In the genomic region with DNA sequence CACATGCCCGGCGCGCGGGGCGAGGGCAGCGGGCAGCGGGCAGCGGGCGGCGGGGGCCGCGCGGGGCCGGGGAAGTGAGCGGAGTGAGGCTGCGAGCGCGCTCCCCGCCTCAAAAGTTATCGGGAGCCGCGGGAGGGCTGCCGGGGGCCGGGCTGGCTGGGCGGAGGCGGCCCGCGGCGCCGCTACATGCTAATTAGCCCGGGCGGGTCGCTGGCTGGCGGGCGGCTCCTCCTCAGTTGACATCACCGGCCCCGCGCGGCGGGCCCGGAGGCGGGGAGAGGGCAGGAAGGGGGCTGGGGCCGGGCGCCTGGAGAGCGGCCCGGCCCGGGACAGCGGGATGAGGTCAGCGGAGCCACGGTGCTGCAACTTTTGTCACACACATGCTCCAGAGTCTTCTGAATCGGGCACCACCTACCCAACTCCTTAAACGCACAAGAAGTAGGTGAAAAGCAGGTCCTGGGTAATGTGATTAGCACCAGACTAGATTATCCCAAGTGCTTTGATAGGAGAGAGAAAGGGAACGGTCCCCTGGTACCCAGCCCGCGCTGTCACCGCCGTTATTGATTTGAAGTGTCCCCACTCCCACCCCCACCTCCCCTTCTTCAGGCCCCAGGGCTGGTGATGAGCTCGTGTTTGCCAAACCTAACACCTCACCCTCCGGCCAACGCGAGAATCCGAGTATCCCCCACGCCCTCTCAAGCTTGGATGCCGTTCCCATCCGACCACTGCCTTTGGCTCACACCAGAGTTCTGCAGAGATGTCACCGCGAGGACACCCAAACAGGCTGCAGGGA, we compare ENCODE assay signal across 8 cellular contexts. TPM values are rescaled to one million over a fixed set of nuclear protein-coding genes. Genes with fewer than 3 reads are reported as not detected.
A peak's percentile ranks its signal among the peaks of the same experiment; 100 is the strongest.
DNase-seq lines count a peak whose midpoint lies in the region; ATAC-seq, FAIRE-seq and TF ChIP-seq lines count a peak whose summit lies in the region.

A gene with protein sequence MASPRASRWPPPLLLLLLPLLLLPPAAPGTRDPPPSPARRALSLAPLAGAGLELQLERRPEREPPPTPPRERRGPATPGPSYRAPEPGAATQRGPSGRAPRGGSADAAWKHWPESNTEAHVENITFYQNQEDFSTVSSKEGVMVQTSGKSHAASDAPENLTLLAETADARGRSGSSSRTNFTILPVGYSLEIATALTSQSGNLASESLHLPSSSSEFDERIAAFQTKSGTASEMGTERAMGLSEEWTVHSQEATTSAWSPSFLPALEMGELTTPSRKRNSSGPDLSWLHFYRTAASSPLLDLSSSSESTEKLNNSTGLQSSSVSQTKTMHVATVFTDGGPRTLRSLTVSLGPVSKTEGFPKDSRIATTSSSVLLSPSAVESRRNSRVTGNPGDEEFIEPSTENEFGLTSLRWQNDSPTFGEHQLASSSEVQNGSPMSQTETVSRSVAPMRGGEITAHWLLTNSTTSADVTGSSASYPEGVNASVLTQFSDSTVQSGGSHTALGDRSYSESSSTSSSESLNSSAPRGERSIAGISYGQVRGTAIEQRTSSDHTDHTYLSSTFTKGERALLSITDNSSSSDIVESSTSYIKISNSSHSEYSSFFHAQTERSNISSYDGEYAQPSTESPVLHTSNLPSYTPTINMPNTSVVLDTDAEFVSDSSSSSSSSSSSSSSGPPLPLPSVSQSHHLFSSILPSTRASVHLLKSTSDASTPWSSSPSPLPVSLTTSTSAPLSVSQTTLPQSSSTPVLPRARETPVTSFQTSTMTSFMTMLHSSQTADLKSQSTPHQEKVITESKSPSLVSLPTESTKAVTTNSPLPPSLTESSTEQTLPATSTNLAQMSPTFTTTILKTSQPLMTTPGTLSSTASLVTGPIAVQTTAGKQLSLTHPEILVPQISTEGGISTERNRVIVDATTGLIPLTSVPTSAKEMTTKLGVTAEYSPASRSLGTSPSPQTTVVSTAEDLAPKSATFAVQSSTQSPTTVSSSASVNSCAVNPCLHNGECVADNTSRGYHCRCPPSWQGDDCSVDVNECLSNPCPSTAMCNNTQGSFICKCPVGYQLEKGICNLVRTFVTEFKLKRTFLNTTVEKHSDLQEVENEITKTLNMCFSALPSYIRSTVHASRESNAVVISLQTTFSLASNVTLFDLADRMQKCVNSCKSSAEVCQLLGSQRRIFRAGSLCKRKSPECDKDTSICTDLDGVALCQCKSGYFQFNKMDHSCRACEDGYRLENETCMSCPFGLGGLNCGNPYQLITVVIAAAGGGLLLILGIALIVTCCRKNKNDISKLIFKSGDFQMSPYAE (N-terminal part only) (minus strand): TSS at position 85 of the 793 bp plus-strand sequence. CDS start 107 bp downstream, outside the sequence.

- DNase-seq in GM12892 (ENCODE audit: insufficient read length): peak; percentile 89
- DNase-seq in NCI-H2171 (lab: John Stamatoyannopoulos, UW): peak; percentile 59
- peak; percentile 82 for DNase-seq in activated CD4-positive, alpha-beta memory T cell treated with anti-CD3 and anti-CD28 coated beads, Interleukin-2, amount 10 ng/mL, durations not matched to agents 7 days and 5 days
- DNase-seq in lower lobe of right lung: peak; percentile 91
- DNase-seq in stimulated activated CD4-positive, alpha-beta T cell treated with anti-CD3 and anti-CD28 coated beads, TNF-alpha, amount 100 ng/mL, for 24 hours (ENCODE audit: low read depth in 3 of 3): peak; percentile 32 to 77 (median 56)
- DNase-seq in cerebellar nuclear complex (lab: John Stamatoyannopoulos, UW): no peak

- H3K27ac ChIP-seq in duodenal mucosa (ENCODE audit: low read depth, low read length) (peak within 1 kb of the TSS; percentile 79), lower lobe of right lung (peak within 1 kb of the TSS; percentile 88)

- FAIRE-seq in GM12892 (lab: Jason Lieb, UNC): peak; percentile 97

- peak within 1 kb of the TSS; percentile 32 for H3K27ac Mint-ChIP-seq in activated CD4-positive, alpha-beta memory T cell treated with anti-CD3 and anti-CD28 coated beads, Interleukin-2, amount 10 ng/mL, durations not matched to agents 7 days and 5 days

- peak within 1 kb of the TSS; percentile 58 to 59 for H3K9ac ChIP-seq in duodenal mucosa (ENCODE audit: low read depth in 1 of 2, low read length in 2 of 2)

- H3K27me3 ChIP-seq in duodenal mucosa (ENCODE audit: control insufficient read depth in 1 of 2, insufficient read depth in 2 of 2, low read length in 2 of 2): peaks cover 8 to 15% of the 10 kb centered on the region in 2 donors
- H3K27me3 ChIP-seq in lower lobe of right lung (ENCODE audit: low read depth): no peaks in the 10 kb centered on the region

- H3K27me3 Mint-ChIP-seq in activated CD4-positive, alpha-beta memory T cell treated with anti-CD3 and anti-CD28 coated beads, Interleukin-2, amount 10 ng/mL, durations not matched to agents 7 days and 5 days: peaks cover 35% of the 10 kb centered on the region

- no peak for TF ChIP-seq CTCF in lower lobe of right lung (IDR thresholded peaks at IDR 0.05)

- peaks cover 42% of the 10 kb centered on the region for H3K4me1 Mint-ChIP-seq in activated CD4-positive, alpha-beta memory T cell treated with anti-CD3 and anti-CD28 coated beads, Interleukin-2, amount 10 ng/mL, durations not matched to agents 7 days and 5 days

- H3K4me3 Mint-ChIP-seq in activated CD4-positive, alpha-beta memory T cell treated with anti-CD3 and anti-CD28 coated beads, Interleukin-2, amount 10 ng/mL, durations not matched to agents 7 days and 5 days: peak within 1 kb of the TSS; percentile 84

- H3K4me3 ChIP-seq in duodenal mucosa (ENCODE audit: low read depth in 1 of 2, low read length in 2 of 2): peak within 1 kb of the TSS; percentile 85 to 86
- peak within 1 kb of the TSS; percentile 82 for H3K4me3 ChIP-seq in lower lobe of right lung

- CTCF ChIA-PET in activated CD4-positive, alpha-beta memory T cell treated with anti-CD3 and anti-CD28 coated beads, Interleukin-2, amount 10 ng/mL, durations not matched to agents 7 days and 5 days (lab: Charles Lee): no interaction called here

- POLR2A ChIA-PET in activated CD4-positive, alpha-beta memory T cell treated with anti-CD3 and anti-CD28 coated beads, Interleukin-2, amount 10 ng/mL, durations not matched to agents 7 days and 5 days (lab: Charles Lee): interaction anchor here (1.1 to 1.4 kb wide), 2 partner anchors 34 to 73 kb away, joined by 3 to 4 read pairs; no protein-coding TSS in a partner anchor

- intact Hi-C loops in lower lobe of right lung (cut with DNase I): no loop called here

- H3K36me3 ChIP-seq in duodenal mucosa (ENCODE audit: control insufficient read depth in 1 of 2, insufficient read depth in 2 of 2, low read length in 2 of 2): no peaks in the 10 kb centered on the region
- H3K36me3 ChIP-seq in lower lobe of right lung: no peaks in the 10 kb centered on the region

- no peaks in the 10 kb centered on the region for H3K9me3 Mint-ChIP-seq in activated CD4-positive, alpha-beta memory T cell treated with anti-CD3 and anti-CD28 coated beads, Interleukin-2, amount 10 ng/mL, durations not matched to agents 7 days and 5 days

- H3K36me3 Mint-ChIP-seq in activated CD4-positive, alpha-beta memory T cell treated with anti-CD3 and anti-CD28 coated beads, Interleukin-2, amount 10 ng/mL, durations not matched to agents 7 days and 5 days (ENCODE audit: low read depth): peaks cover 12% of the 10 kb centered on the region

- H3K9me3 ChIP-seq in duodenal mucosa (ENCODE audit: control insufficient read depth in 1 of 2, low read length in 2 of 2) (no peaks in the 10 kb centered on the region), lower lobe of right lung (no peaks in the 10 kb centered on the region)

- H3K4me1 ChIP-seq in duodenal mucosa (ENCODE audit: control insufficient read depth in 1 of 2, insufficient read depth in 2 of 2, low read length in 2 of 2): peaks cover 25 to 36% of the 10 kb centered on the region in 2 donors
- H3K4me1 ChIP-seq in lower lobe of right lung: peaks cover 66% of the 10 kb centered on the region

- TF ChIP-seq POLR2A in GM12892 (IDR thresholded peaks at IDR 0.05; ENCODE audit: low read depth, low read length): no peak

- ATAC-seq in HG02623 (IDR thresholded peaks at IDR 0.05; ENCODE audit: unreplicated experiment) (peak; percentile 70), lower lobe of right lung (peak; percentile 94 to 96)

RNA-seq across cellular contexts. Expression of the gene that starts here (rescaled TPM):
- polyA plus RNA-seq in GM12892 (2012; ENCODE audit: missing spikeins): 13.3 TPM
- 10 to 100 TPM; 26.7 to 27.7 TPM for total RNA-seq in activated CD4-positive, alpha-beta memory T cell treated with anti-CD3 and anti-CD28 coated beads, Interleukin-2, amount 10 ng/mL, durations not matched to agents 7 days and 5 days
- 157 TPM for total RNA-seq in lower lobe of right lung

Comparison
In these comparisons a context has a peak if more than half of its experiments do, and no peak if none do; other contexts are left out.
1. DNase-seq: peak in GM12892 (single experiment), NCI-H2171 (single experiment), activated CD4-positive, alpha-beta memory T cell treated with anti-CD3 and anti-CD28 coated beads, Interleukin-2, amount 10 ng/mL, durations not matched to agents 7 days and 5 days (single experiment), lower lobe of right lung (single experiment) and stimulated activated CD4-positive, alpha-beta T cell treated with anti-CD3 and anti-CD28 coated beads, TNF-alpha, amount 100 ng/mL, for 24 hours (3 of 3); none in cerebellar nuclear complex (0 of 2).